ENCODE assay signal across 12 cellular contexts in genomic region chr7:140977351-140978140, GRCh38.
"Had no signal": no experiment of that assay in that cellular context is flagged by ENCODE, and none has a peak within 500 bp of the region (broad histone marks: within the 10 kb centered on the region; RNA-seq: fewer than 3 reads in every experiment).

No MANE protein-coding gene starts in this region.

- H3K4me1 ChIP-seq: gastrocnemius medialis, heart left ventricle, sigmoid colon, tibial artery had no signal

- H3K9me3 ChIP-seq: gastrocnemius medialis, heart left ventricle, sigmoid colon, spleen, tibial artery had no signal

- H3K4me3 ChIP-seq: gastrocnemius medialis, heart left ventricle, sigmoid colon, spleen, tibial artery had no signal

- H3K27ac ChIP-seq: gastrocnemius medialis, heart left ventricle, sigmoid colon, tibial artery had no signal

- DNase-seq: activated CD4-positive, alpha-beta T cell treated with anti-CD3 and anti-CD28 coated beads, Interleukin-2, amount 50 U/mL, for 48 hours; activated gamma-delta T cell treated with Interleukin-2 at 50 U/mL for 16 hours; effector CD4-positive, alpha-beta T cell; gastrocnemius medialis; heart left ventricle; mesenchymal stem cell; naive thymus-derived CD4-positive, alpha-beta T cell; sigmoid colon; spleen; stimulated activated naive CD4-positive, alpha-beta T cell treated with Interleukin-2 at 50 U/mL for 16 hours; substantia nigra; tibial artery had no signal

- H3K36me3 ChIP-seq: gastrocnemius medialis, heart left ventricle, sigmoid colon, spleen, tibial artery had no signal

- H3K27me3 ChIP-seq: gastrocnemius medialis, heart left ventricle, sigmoid colon, spleen, tibial artery had no signal
